2 cellular contexts compared by ENCODE assay signal in genomic region chr16:53036711-53037110, GRCh38. TPM values are rescaled to one million over a fixed set of nuclear protein-coding genes. Genes with fewer than 3 reads are reported as not detected.
"Had no signal": no experiment of that assay in that cellular context is flagged by ENCODE, and none has a peak within 500 bp of the region (broad histone marks: within the 10 kb centered on the region; RNA-seq: fewer than 3 reads in every experiment).

No MANE protein-coding gene starts in this region.

RNA-seq across cellular contexts. Expression of gene CHD9NB, which starts 16.0 kb away (rescaled TPM):
- total RNA-seq: mononuclear cell had no signal
- polyA plus RNA-seq: naive thymus-derived CD4-positive, alpha-beta T cell had no signal
